Comparison of ENCODE assay signal across 8 cellular contexts in the genomic region with DNA sequence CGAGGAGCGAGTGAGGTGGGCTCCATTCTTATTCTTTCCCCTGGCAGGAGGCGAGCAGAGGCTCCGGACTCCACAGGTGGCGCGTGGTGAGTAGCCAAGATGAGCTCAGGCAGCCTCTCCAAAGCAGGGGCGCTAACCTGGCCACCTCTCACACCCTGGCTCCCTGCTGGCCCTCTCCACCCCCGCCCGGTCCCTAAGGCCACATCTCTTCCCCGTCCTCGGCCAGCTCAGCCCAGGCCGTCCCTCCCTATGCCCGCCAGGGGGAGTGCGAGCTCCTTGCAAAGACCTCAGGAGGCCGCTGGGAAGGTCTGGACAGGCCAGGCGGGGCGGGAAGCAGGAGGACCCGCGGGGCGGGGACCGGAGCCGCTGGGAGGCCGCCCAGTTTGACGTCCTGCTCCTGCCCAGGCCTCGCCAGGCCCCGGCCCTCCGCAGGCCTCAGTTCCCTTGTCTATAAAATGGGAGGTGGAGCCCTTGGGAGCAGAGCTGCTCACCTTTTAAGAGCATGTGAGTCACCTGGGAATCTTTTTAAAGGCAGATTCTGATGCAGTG. TPM values are rescaled to one million over a fixed set of nuclear protein-coding genes. Genes with fewer than 3 reads are reported as not detected.
DNase-seq lines count a peak whose midpoint lies in the region; ATAC-seq lines count a peak whose summit lies in the region.

No MANE protein-coding gene starts in this region.

- H3K79me1 ChIP-seq in mesenchymal stem cell (replicated peaks; ENCODE audit: low read length, poor library complexity, severe bottlenecking), result no peaks in the 10 kb centered on the region

- H4K8ac ChIP-seq in mesenchymal stem cell (ENCODE audit: low read length), result peak overlapping the region; percentile 91

- peak overlapping the region in 1 of 2 experiments; percentile 21 for H2BK12ac ChIP-seq in mesenchymal stem cell (ENCODE audit: low read length in 2 of 2)

- peak overlapping the region in 1 of 2 experiments; percentile 44 for H3K4me3 ChIP-seq in mesenchymal stem cell (ENCODE audit: insufficient read depth in 1 of 2, low read depth in 1 of 2, low read length in 2 of 2)

- peak overlapping the region; percentile 36 for H2AFZ ChIP-seq in mesenchymal stem cell (ENCODE audit: low read depth, low read length)

- H2BK5ac ChIP-seq in mesenchymal stem cell (ENCODE audit: low read depth, low read length, poor library complexity, severe bottlenecking), result no peak overlapping the region

- H3K4ac ChIP-seq in mesenchymal stem cell (ENCODE audit: low read depth in 1 of 2, low read length in 2 of 2), result peak overlapping the region in 1 of 2 experiments; percentile 53

- peaks cover 3% of the 10 kb centered on the region for H3K9me3 ChIP-seq in mesenchymal stem cell (ENCODE audit: control insufficient read depth, low read length)

- DNase-seq in AG08395 (ENCODE audit: low spot score), result peak; percentile 95
- peak; percentile 53 for DNase-seq in NCI-H524 treated with DMSO at 0.1 percent for 48 hours (lab: John Stamatoyannopoulos, UW)
- DNase-seq in activated CD4-positive, alpha-beta T cell treated with anti-CD3 and anti-CD28 coated beads, Interleukin-2, amount 50 U/mL, for 24 hours (ENCODE audit: low read depth in 1 of 2, low spot score in 1 of 2), result peak; percentile 30 to 50
- peak; percentile 29 for DNase-seq in effector CD4-positive, alpha-beta T cell
- peak; percentile 93 for DNase-seq in mesenchymal stem cell
- DNase-seq in stimulated activated CD8-positive, alpha-beta memory T cell treated with anti-CD3 and anti-CD28 coated beads, Interleukin-12 subunit alpha, Interleukin-12 subunit beta, amount 100 ng/mL, for 4 hours (ENCODE audit: low read depth), result peak; percentile 17

- peaks cover 11 to 27% of the 10 kb centered on the region in 2 experiments for H3K27me3 ChIP-seq in mesenchymal stem cell (ENCODE audit: control insufficient read depth in 1 of 2, insufficient read depth in 1 of 2, low read length in 2 of 2)

- H3K4me2 ChIP-seq in mesenchymal stem cell (ENCODE audit: low read length, poor library complexity, severe bottlenecking), result peak overlapping the region; percentile 45

- no peak overlapping the region for H3K27ac ChIP-seq in mesenchymal stem cell (ENCODE audit: low read length, poor library complexity, severe bottlenecking)

- no peak overlapping the region for H2AK5ac ChIP-seq in mesenchymal stem cell (ENCODE audit: low read length, severe bottlenecking)

- no peak overlapping the region for H3K14ac ChIP-seq in mesenchymal stem cell (ENCODE audit: low read length in 2 of 2)

- no peak overlapping the region for H3K23ac ChIP-seq in mesenchymal stem cell (ENCODE audit: low read length in 2 of 2)

- H3K36me3 ChIP-seq in mesenchymal stem cell (ENCODE audit: control insufficient read depth in 1 of 2, insufficient read depth in 2 of 2, low read depth in 1 of 2, low read length in 2 of 2), result no peaks in the 10 kb centered on the region

- 10% methylated on average over 25 of the region's 27 CpGs for WGBS in mesenchymal stem cell

- H3K18ac ChIP-seq in mesenchymal stem cell (ENCODE audit: low read depth in 1 of 2, low read length in 2 of 2), result peak overlapping the region in 1 of 2 experiments; percentile 54

- no peak overlapping the region for H2BK15ac ChIP-seq in mesenchymal stem cell (ENCODE audit: low read depth, poor library complexity, severe bottlenecking)

- H2BK120ac ChIP-seq in mesenchymal stem cell (ENCODE audit: low read depth, low read length), result no peak overlapping the region

- ATAC-seq in GM18868 (IDR thresholded peaks at IDR 0.05; ENCODE audit: unreplicated experiment) (peak; percentile 80), HG03442 (IDR thresholded peaks at IDR 0.05; ENCODE audit: unreplicated experiment) (peak; percentile 78)

- peaks cover 11% of the 10 kb centered on the region for H3K4me1 ChIP-seq in mesenchymal stem cell (ENCODE audit: control insufficient read depth, insufficient read depth, low read depth, low read length)

- no peak overlapping the region for H4K91ac ChIP-seq in mesenchymal stem cell (ENCODE audit: low read length)

- H3K9ac ChIP-seq in mesenchymal stem cell (ENCODE audit: low read length), result peak overlapping the region; percentile 88

RNA-seq across cellular contexts. Expression of a gene that starts 46.3 kb away (rescaled TPM):
- not detected for polyA plus RNA-seq in mesenchymal stem cell (2013, experiment 1 of 2)
- polyA plus RNA-seq in mesenchymal stem cell (2013, experiment 2 of 2), result not detected

Comparison
In these comparisons a context has a peak if more than half of its experiments do, and no peak if none do; other contexts are left out.
1. DNase-seq: peak in every context shown above with its lines; median percentile 95 in AG08395; 93 in mesenchymal stem cell; 53 in NCI-H524 treated with DMSO at 0.1 percent for 48 hours; 40 in activated CD4-positive, alpha-beta T cell treated with anti-CD3 and anti-CD28 coated beads, Interleukin-2, amount 50 U/mL, for 24 hours; 29 in effector CD4-positive, alpha-beta T cell; 17 in stimulated activated CD8-positive, alpha-beta memory T cell treated with anti-CD3 and anti-CD28 coated beads, Interleukin-12 subunit alpha, Interleukin-12 subunit beta, amount 100 ng/mL, for 4 hours.